In the genomic region with DNA sequence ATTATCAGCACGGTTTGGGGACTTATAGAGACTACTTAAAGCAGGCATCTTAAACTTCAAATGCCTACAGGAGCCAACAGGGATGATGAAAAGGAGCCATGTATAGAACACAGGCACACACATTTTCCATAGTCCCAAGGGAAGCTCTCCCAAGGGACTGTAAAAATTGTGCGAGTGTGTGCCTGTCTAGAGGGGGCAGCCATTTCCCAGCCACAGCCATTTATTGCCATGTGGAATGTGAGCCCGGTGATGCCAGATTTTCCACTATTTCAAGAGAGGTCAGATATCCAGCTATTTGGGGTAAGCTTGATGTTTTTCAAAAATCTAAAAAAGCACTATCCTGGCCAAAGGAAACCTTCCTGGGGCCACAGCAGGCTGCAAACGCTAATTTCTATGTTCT, we compare ENCODE assay signal across 23 cellular contexts. TPM values are rescaled to one million over a fixed set of nuclear protein-coding genes. Genes with fewer than 3 reads are reported as not detected.
DNase-seq lines count a peak whose midpoint lies in the region; ATAC-seq, FAIRE-seq and TF ChIP-seq lines count a peak whose summit lies in the region.
"Had no signal": no experiment of that assay in that cellular context is flagged by ENCODE, and none has a peak within 500 bp of the region (broad histone marks: within the 10 kb centered on the region; RNA-seq: fewer than 3 reads in every experiment).

No MANE protein-coding gene starts in this region.

- H3K4me3 ChIP-seq in RWPE2 (ENCODE audit: severe bottlenecking) (no peak overlapping the region), thoracic aorta (no peak overlapping the region), gastrocnemius medialis (no peak overlapping the region)
- H3K4me3 ChIP-seq: BLaER1, GM12878, GM23248, HAP-1 had no signal

- TF ChIP-seq POLR2A in H54 (IDR thresholded peaks at IDR 0.05; ENCODE audit: low read depth, low read length) (no peak), gastrocnemius medialis (IDR thresholded peaks at IDR 0.05) (no peak)

- in situ Hi-C loops in gastrocnemius medialis (cut with MboI; ENCODE audit: low sequenced_read_pairs in 4 of 4): no loop called here

- H3K27ac ChIP-seq in RWPE2 (ENCODE audit: poor library complexity, severe bottlenecking) (no peak overlapping the region), thoracic aorta (peak overlapping the region; percentile 3), gastrocnemius medialis (no peak overlapping the region)
- H3K27ac ChIP-seq: 22Rv1, BLaER1, C4-2B, GM23248 had no signal

- intact Hi-C loops in gastrocnemius medialis (cut with DNase I; ENCODE audit: low total_unique reads): no loop called here

- no peaks in the 10 kb centered on the region for H3K27me3 ChIP-seq in RWPE2 (ENCODE audit: insufficient read depth, poor library complexity, severe bottlenecking)
- no peaks in the 10 kb centered on the region for H3K27me3 ChIP-seq in thoracic aorta (replicated peaks; ENCODE audit: insufficient read depth)
- H3K27me3 ChIP-seq in gastrocnemius medialis: no peaks in the 10 kb centered on the region
- H3K27me3 ChIP-seq: BLaER1 had no signal

- H3K9me3 ChIP-seq in RWPE2 (ENCODE audit: severe bottlenecking): no peaks in the 10 kb centered on the region
- H3K9me3 ChIP-seq in thoracic aorta: no peaks in the 10 kb centered on the region
- H3K9me3 ChIP-seq in gastrocnemius medialis: no peaks in the 10 kb centered on the region
- H3K9me3 ChIP-seq: Caco-2, HAP-1 had no signal

- TF ChIP-seq CTCF in RWPE2 (IDR thresholded peaks at IDR 0.05; ENCODE audit: poor library complexity, severe bottlenecking): no peak
- no peak for TF ChIP-seq CTCF in thoracic aorta (IDR thresholded peaks at IDR 0.05)
- no peak for TF ChIP-seq CTCF in gastrocnemius medialis (IDR thresholded peaks at IDR 0.05 in 4 of 5, conservative IDR thresholded peaks at IDR 0.05 in 1 of 5)

- FAIRE-seq in H54 (lab: Jason Lieb, UNC): no peak
- FAIRE-seq: A204.1, GM12878, GM19239 had no signal

- H3K4me1 ChIP-seq in RWPE2 (ENCODE audit: insufficient read depth, poor library complexity, severe bottlenecking): no peaks in the 10 kb centered on the region
- H3K4me1 ChIP-seq in thoracic aorta (ENCODE audit: control insufficient read depth in 1 of 2, low read depth in 2 of 2): peaks cover 0 to 28% of the 10 kb centered on the region in 2 donors
- H3K4me1 ChIP-seq in gastrocnemius medialis: peaks cover under 1 to 6% of the 10 kb centered on the region in 2 donors
- H3K4me1 ChIP-seq: BLaER1, Caco-2, HAP-1 had no signal

- H3K36me3 ChIP-seq in RWPE2 (ENCODE audit: low read depth) (no peaks in the 10 kb centered on the region), thoracic aorta (no peaks in the 10 kb centered on the region), gastrocnemius medialis (no peaks in the 10 kb centered on the region)
- H3K36me3 ChIP-seq: BLaER1, HAP-1 had no signal

- ATAC-seq in RWPE2 (ENCODE audit: low read depth) (no peak), thoracic aorta (ENCODE audit: insufficient number of reproducible peaks, low FRiP score, low read depth) (no peak), gastrocnemius medialis (no peak)
- ATAC-seq: CD8-positive, alpha-beta T cell; GM12878 had no signal

- DNase-seq in NCI-H526 (lab: John Stamatoyannopoulos, UW) (peak; percentile 18 to 45), NCI-H526 treated with DMSO at 0.1 percent for 48 hours (lab: John Stamatoyannopoulos, UW) (no peak), RWPE2 (ENCODE audit: low spot score) (peak; percentile 18), thoracic aorta (ENCODE audit: low spot score) (no peak), H54 (ENCODE audit: insufficient read length, low spot score) (no peak), gastrocnemius medialis (no peak)
- DNase-seq in activated CD4-positive, CD25-positive, alpha-beta regulatory T cell (lab: John Stamatoyannopoulos, UW): no peak
- DNase-seq: CD4-positive, CD25-positive, alpha-beta regulatory T cell; CD8-positive, alpha-beta T cell; DMS 273 treated with DMSO at 0.1 percent for 48 hours; DMS79; EL; GDM1; GM23248; HFFc6 had no signal

RNA-seq across cellular contexts. Expression of gene RALY, which starts 24.1 kb away (rescaled TPM):
- 100 to 1,000 TPM; 104 to 166 TPM for total RNA-seq in thoracic aorta
- total RNA-seq in gastrocnemius medialis: 100 to 1,000 TPM in 2 of 4 donors, 10 to 100 TPM in 2; 69.0 to 119 (median 93.1) TPM

Comparison
In these comparisons a context has a peak if more than half of its experiments do, and no peak if none do; other contexts are left out.
1. DNase-seq: peak in NCI-H526 (2 of 2) and RWPE2 (single experiment); none in NCI-H526 treated with DMSO at 0.1 percent for 48 hours (single experiment), thoracic aorta (single experiment), activated CD4-positive, CD25-positive, alpha-beta regulatory T cell (0 of 4), H54 (single experiment) and gastrocnemius medialis (0 of 2).
2. H3K27ac ChIP-seq: peak in thoracic aorta (2 of 2); none in RWPE2 (single experiment) and gastrocnemius medialis (0 of 4).